ENCODE assay signal across 13 cellular contexts in genomic region chr14:67491741-67492504, GRCh38. TPM values are rescaled to one million over a fixed set of nuclear protein-coding genes. Genes with fewer than 3 reads are reported as not detected.
DNase-seq lines count a peak whose midpoint lies in the region; ATAC-seq and TF ChIP-seq lines count a peak whose summit lies in the region.
"Had no signal": no experiment of that assay in that cellular context is flagged by ENCODE, and none has a peak within 500 bp of the region (broad histone marks: within the 10 kb centered on the region; RNA-seq: fewer than 3 reads in every experiment).

No MANE protein-coding gene starts in this region.

- ATAC-seq in Right ventricle myocardium inferior (peak; percentile 30), left lobe of liver (no peak)
- no peak for ATAC-seq in stimulated activated memory B cell treated with anti-CD40 and anti-IgM and Interleukin-4, amounts not matched to agents 10 μg/mL and 1 μg/mL and 100 μg/mL, for 72 hours
- ATAC-seq: activated CD4-positive, CD25-positive, alpha-beta regulatory T cell treated with anti-CD3 and anti-CD28 coated beads, Interleukin-2, amount 50 U/mL, for 24 hours had no signal

- H3K36me3 ChIP-seq in right atrium auricular region: no peaks in the 10 kb centered on the region
- H3K36me3 ChIP-seq: esophagus muscularis mucosa, neutrophil had no signal

- DNase-seq in Right ventricle myocardium inferior (ENCODE audit: missing footprints) (no peak), right atrium auricular region (ENCODE audit: low spot score) (no peak), NCI-H524 (lab: John Stamatoyannopoulos, UW) (peak; percentile 97), dorsolateral prefrontal cortex (peak in 6 of 10 donors; percentile 38 to 76 (median 51)), T-helper 2 cell (no peak), left lobe of liver (ENCODE audit: low spot score) (no peak), putamen (ENCODE audit: low spot score) (no peak)
- DNase-seq: stimulated activated CD4-positive, alpha-beta T cell treated with anti-CD3 and anti-CD28 coated beads, Interleukin-4, amount 100 ng/mL, for 24 hours had no signal

- peaks cover under 1% of the 10 kb centered on the region for H3K36me3 Mint-ChIP-seq in stimulated activated memory B cell treated with anti-CD40 and anti-IgM and Interleukin-4, amounts not matched to agents 10 μg/mL and 1 μg/mL and 100 μg/mL, for 72 hours

- H3K4me1 ChIP-seq in right atrium auricular region: peaks cover 0 to 21% of the 10 kb centered on the region in 2 donors

- H3K27me3 Mint-ChIP-seq in stimulated activated memory B cell treated with anti-CD40 and anti-IgM and Interleukin-4, amounts not matched to agents 10 μg/mL and 1 μg/mL and 100 μg/mL, for 72 hours: no peaks in the 10 kb centered on the region

- peak overlapping the region; percentile 85 for H3K27ac Mint-ChIP-seq in stimulated activated memory B cell treated with anti-CD40 and anti-IgM and Interleukin-4, amounts not matched to agents 10 μg/mL and 1 μg/mL and 100 μg/mL, for 72 hours

- H3K27ac ChIP-seq in right atrium auricular region: no peak overlapping the region
- peak overlapping the region in 1 of 59 donors; percentile 71 for H3K27ac ChIP-seq in dorsolateral prefrontal cortex
- H3K27ac ChIP-seq: esophagus muscularis mucosa, neutrophil, RWPE1 had no signal

- H3K4me3 ChIP-seq in right atrium auricular region (no peak overlapping the region), dorsolateral prefrontal cortex (no peak overlapping the region)
- H3K4me3 ChIP-seq: esophagus muscularis mucosa had no signal

- H3K4me3 Mint-ChIP-seq in stimulated activated memory B cell treated with anti-CD40 and anti-IgM and Interleukin-4, amounts not matched to agents 10 μg/mL and 1 μg/mL and 100 μg/mL, for 72 hours: no peak overlapping the region

- H3K4me1 Mint-ChIP-seq in stimulated activated memory B cell treated with anti-CD40 and anti-IgM and Interleukin-4, amounts not matched to agents 10 μg/mL and 1 μg/mL and 100 μg/mL, for 72 hours: peaks cover 65% of the 10 kb centered on the region

- TF ChIP-seq CTCF in right atrium auricular region (IDR thresholded peaks at IDR 0.05): no peak
- TF ChIP-seq CTCF in dorsolateral prefrontal cortex (IDR thresholded peaks at IDR 0.05 in 54 of 56, conservative IDR thresholded peaks at IDR 0.05 in 2 of 56; ENCODE audit: low read depth in 1 of 56, partially characterized antibody in 56 of 56): no peak

- peaks cover 5% of the 10 kb centered on the region for H3K9me3 Mint-ChIP-seq in stimulated activated memory B cell treated with anti-CD40 and anti-IgM and Interleukin-4, amounts not matched to agents 10 μg/mL and 1 μg/mL and 100 μg/mL, for 72 hours

- intact Hi-C loops in Right ventricle myocardium inferior (cut with DNase I): no loop called here
- intact Hi-C loops in dorsolateral prefrontal cortex (cut with DNase I): no loop called here

- H3K9me3 ChIP-seq in right atrium auricular region: peaks cover 4 to 5% of the 10 kb centered on the region in 2 donors
- H3K9me3 ChIP-seq: neutrophil had no signal

- H3K27me3 ChIP-seq in right atrium auricular region (no peaks in the 10 kb centered on the region), dorsolateral prefrontal cortex (no peaks in the 10 kb centered on the region)
- H3K27me3 ChIP-seq: esophagus muscularis mucosa, neutrophil had no signal

RNA-seq across cellular contexts. Expression of gene TMEM229B, which starts 3.4 kb away (rescaled TPM):
- 4.2 TPM for total RNA-seq in Right ventricle myocardium inferior
- 1 to 10 TPM; 1.3 to 2.9 TPM for total RNA-seq in right atrium auricular region
- 10 to 100 TPM; 11.6 to 46.8 (median 28.2) TPM for total RNA-seq in dorsolateral prefrontal cortex
- total RNA-seq in left lobe of liver: 0.93 TPM

RNA-seq across cellular contexts. Expression of gene PLEKHH1, which starts 41.2 kb away (rescaled TPM):
- total RNA-seq in Right ventricle myocardium inferior (7.3 TPM), right atrium auricular region (1 to 10 TPM; 2.3 to 5.3 TPM), dorsolateral prefrontal cortex (100 to 1,000 TPM in 105 of 120 experiments, 10 to 100 TPM in 15; 42.5 to 965 (median 248) TPM), left lobe of liver (2.9 TPM)

Comparison
In these comparisons a context has a peak if more than half of its experiments do, and no peak if none do; other contexts are left out.
1. DNase-seq: peak in NCI-H524 (2 of 2) and dorsolateral prefrontal cortex (6 of 10); none in Right ventricle myocardium inferior (single experiment), right atrium auricular region (single experiment), T-helper 2 cell (0 of 5), left lobe of liver (single experiment) and putamen (single experiment).